18 cellular contexts compared by ENCODE assay signal in the genomic region with DNA sequence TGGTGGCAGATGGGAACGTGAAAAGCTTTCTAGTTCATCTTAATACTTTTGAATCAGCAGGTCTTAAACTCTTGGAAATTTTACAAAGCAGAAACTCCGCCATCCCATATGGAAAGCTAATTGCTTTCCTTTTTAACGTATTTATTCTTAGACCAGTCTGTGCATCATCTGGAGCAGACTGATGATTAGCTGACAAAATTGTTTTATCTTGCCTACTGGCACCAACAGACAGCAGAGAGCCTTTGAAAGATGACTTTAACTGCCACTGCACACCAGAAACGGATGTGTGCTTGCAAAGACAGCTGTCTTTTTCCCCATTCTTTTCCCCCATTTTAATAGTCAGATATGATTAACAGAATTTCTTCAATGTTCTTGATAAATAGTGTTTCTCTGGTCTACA.
"Had no signal": no experiment of that assay in that cellular context is flagged by ENCODE, and none has a peak within 500 bp of the region (broad histone marks: within the 10 kb centered on the region; RNA-seq: fewer than 3 reads in every experiment).

No MANE protein-coding gene starts in this region.

- DNase-seq: activated CD4-positive, alpha-beta T cell treated with anti-CD3 and anti-CD28 coated beads, Interleukin-2, amount 10 ng/mL, durations not matched to agents 7 days and 5 days; activated CD8-positive, alpha-beta memory T cell treated with anti-CD3 and anti-CD28 coated beads, Interleukin-2, amount 50 U/mL, for 4 hours; activated effector memory CD4-positive, alpha-beta T cell treated with Interleukin-2 at 50 U/mL for 16 hours; activated naive CD4-positive, alpha-beta T cell treated with anti-CD3 and anti-CD28 coated beads, Interleukin-2, amount 10 ng/mL, durations not matched to agents 7 days and 5 days; activated naive CD8-positive, alpha-beta T cell treated with anti-CD3 and anti-CD28 coated beads, Interleukin-2, amount 50 U/mL, for 24 hours; activated T-cell treated with anti-CD3 and anti-CD28 coated beads, Interleukin-2, amount 50 U/mL, for 4 hours; anterior cingulate cortex; brain microvascular endothelial cell; central memory CD4-positive, alpha-beta T cell; colonic mucosa; endodermal cell; foreskin keratinocyte; hypothalamus; islet precursor cell; left colon; natural killer cell; stomach; upper lobe of left lung had no signal

- ATAC-seq: activated naive CD8-positive, alpha-beta T cell treated with anti-CD3 and anti-CD28 coated beads, Interleukin-2, amount 50 U/mL, for 24 hours; activated T-cell treated with anti-CD3 and anti-CD28 coated beads, Interleukin-2, amount 50 U/mL, for 4 hours; foreskin keratinocyte; left colon; natural killer cell had no signal
